In the genomic region with DNA sequence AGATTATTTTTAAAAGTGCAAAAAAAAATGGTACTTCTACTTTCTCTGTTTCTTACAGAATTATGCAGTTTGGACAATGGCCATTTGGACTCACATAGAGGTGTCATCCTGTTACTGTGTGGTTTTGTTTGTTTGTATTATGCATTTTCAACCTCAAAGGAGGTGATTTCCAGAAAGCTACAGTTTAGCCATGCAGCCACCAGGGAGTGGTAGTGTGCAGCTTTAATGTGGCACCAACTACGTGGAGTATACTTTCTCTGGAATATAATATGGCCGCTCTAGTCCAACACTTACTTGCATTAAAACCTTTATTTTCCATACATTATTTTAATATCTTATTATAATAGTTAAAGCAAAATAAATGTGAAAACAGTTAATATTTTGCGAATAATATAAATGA, we compare ENCODE assay signal across 8 cellular contexts.
DNase-seq lines count a peak whose midpoint lies in the region; ATAC-seq and TF ChIP-seq lines count a peak whose summit lies in the region.

No MANE protein-coding gene starts in this region.

- no peak overlapping the region for H3K9ac ChIP-seq in OCI-LY1 (ENCODE audit: low read length)

- H3K4me2 ChIP-seq in GM23338 (no peak overlapping the region), OCI-LY1 (ENCODE audit: low read length) (no peak overlapping the region)

- peak; percentile 48 for ATAC-seq in GM23338
- ATAC-seq in left colon = peak; percentile 44
- ATAC-seq in GM18519 (IDR thresholded peaks at IDR 0.05; ENCODE audit: low FRiP score, unreplicated experiment) = no peak

- no peaks in the 10 kb centered on the region for H3F3A ChIP-seq in GM23338 (replicated peaks; ENCODE audit: low read depth)
- no peaks in the 10 kb centered on the region for H3F3A ChIP-seq in OCI-LY1 (ENCODE audit: insufficient read depth, low read length)

- H3K9me3 Mint-ChIP-seq in GM23338 (no peaks in the 10 kb centered on the region), osteocyte (ENCODE audit: unreplicated experiment) (no peaks in the 10 kb centered on the region), mesothelial cell of epicardium (no peaks in the 10 kb centered on the region)

- H3K27ac Mint-ChIP-seq in GM23338 (no peak overlapping the region), osteocyte (ENCODE audit: unreplicated experiment) (no peak overlapping the region), mesothelial cell of epicardium (no peak overlapping the region)

- H3K79me2 ChIP-seq in GM23338 (replicated peaks; ENCODE audit: insufficient read depth) (no peaks in the 10 kb centered on the region), OCI-LY1 (ENCODE audit: insufficient read depth, low read length) (no peaks in the 10 kb centered on the region)

- H3K4me1 ChIP-seq in GM23338 (ENCODE audit: insufficient read depth) (no peaks in the 10 kb centered on the region), OCI-LY1 (ENCODE audit: insufficient read depth, low read length, severe bottlenecking) (no peaks in the 10 kb centered on the region)

- H4K20me1 ChIP-seq in GM23338 (replicated peaks; ENCODE audit: insufficient read depth) (no peaks in the 10 kb centered on the region), OCI-LY1 (ENCODE audit: insufficient read depth, low read length) (no peaks in the 10 kb centered on the region)

- no peak overlapping the region for H3K4me3 Mint-ChIP-seq in GM23338
- no peak overlapping the region for H3K4me3 Mint-ChIP-seq in osteocyte (ENCODE audit: unreplicated experiment)
- H3K4me3 Mint-ChIP-seq in mesothelial cell of epicardium = no peak overlapping the region

- peaks cover 2% of the 10 kb centered on the region for H3K27me3 Mint-ChIP-seq in GM23338 (ENCODE audit: insufficient read depth, low read depth, poor library complexity)
- H3K27me3 Mint-ChIP-seq in osteocyte (ENCODE audit: unreplicated experiment) = peaks cover 7% of the 10 kb centered on the region
- peaks cover 17% of the 10 kb centered on the region for H3K27me3 Mint-ChIP-seq in mesothelial cell of epicardium (ENCODE audit: low read depth)

- no peaks in the 10 kb centered on the region for H3K9me3 ChIP-seq in OCI-LY1 (ENCODE audit: low read length)

- no peak overlapping the region for H2AFZ ChIP-seq in GM23338
- H2AFZ ChIP-seq in OCI-LY1 (ENCODE audit: low read length) = no peak overlapping the region

- H3K36me3 Mint-ChIP-seq in GM23338 (ENCODE audit: low read depth) (no peaks in the 10 kb centered on the region; the same call in 2 of the 3 replicates), osteocyte (ENCODE audit: unreplicated experiment) (no peaks in the 10 kb centered on the region), mesothelial cell of epicardium (no peaks in the 10 kb centered on the region)

- peak; percentile 44 for TF ChIP-seq CTCF in GM06990 (IDR thresholded peaks at IDR 0.05; ENCODE audit: insufficient read depth, low read length, poor library complexity, severe bottlenecking)
- TF ChIP-seq CTCF in GM23338 (conservative IDR thresholded peaks at IDR 0.05; ENCODE audit: low read depth in 2 of 2) = peak; percentile 65 to 77
- TF ChIP-seq CTCF in OCI-LY1 (IDR thresholded peaks at IDR 0.05; ENCODE audit: low read length) = peak; percentile 39
- TF ChIP-seq CTCF in osteocyte (IDR thresholded peaks at IDR 0.05) = no peak
- no peak for TF ChIP-seq CTCF in mesothelial cell of epicardium (IDR thresholded peaks at IDR 0.05; ENCODE audit: unreplicated experiment)

- H3K27me3 ChIP-seq in GM06990 (replicated peaks; ENCODE audit: control insufficient read depth, insufficient read depth, low read length) (no peaks in the 10 kb centered on the region), GM23338 (ENCODE audit: insufficient read depth) (no peaks in the 10 kb centered on the region), OCI-LY1 (ENCODE audit: insufficient read depth, low read length) (no peaks in the 10 kb centered on the region)

- intact Hi-C loops in left colon (cut with DNase I, micrococcal nuclease) = no loop called here

- DNase-seq in GM06990 (ENCODE audit: extremely low read depth, insufficient read length) (no peak), GM23338 (ENCODE audit: low spot score) (peak; percentile 56), left colon (peak in 1 of 2 donors; percentile 14), osteocyte (ENCODE audit: extremely low spot score, unreplicated experiment) (no peak), SIG-M5 treated with dmso at 0.1 percent for 504 hours (lab: John Stamatoyannopoulos, UW; ENCODE audit: unreplicated experiment) (no peak), mesothelial cell of epicardium (ENCODE audit: low spot score in 2 of 2, unreplicated experiment in 2 of 2) (no peak)

- H3K36me3 ChIP-seq in GM06990 (ENCODE audit: control insufficient read depth, insufficient read depth, low read length) = no peaks in the 10 kb centered on the region
- no peaks in the 10 kb centered on the region for H3K36me3 ChIP-seq in GM23338 (ENCODE audit: insufficient read depth)
- H3K36me3 ChIP-seq in OCI-LY1 (ENCODE audit: insufficient read depth, low read length) = no peaks in the 10 kb centered on the region

- H3K4me1 Mint-ChIP-seq in GM23338 (no peaks in the 10 kb centered on the region), osteocyte (ENCODE audit: unreplicated experiment) (no peaks in the 10 kb centered on the region), mesothelial cell of epicardium (no peaks in the 10 kb centered on the region)

- H3K4me3 ChIP-seq in GM06990 (replicated peaks; ENCODE audit: low read depth, low read length) (no peak overlapping the region), GM23338 (no peak overlapping the region), OCI-LY1 (ENCODE audit: low read depth, low read length, poor library complexity, severe bottlenecking) (no peak overlapping the region)

- no peak overlapping the region for H3K27ac ChIP-seq in GM23338 (ENCODE audit: low read depth)
- H3K27ac ChIP-seq in OCI-LY1 (ENCODE audit: low read depth, low read length, poor library complexity, severe bottlenecking) = no peak overlapping the region

- H3K9me2 ChIP-seq in GM23338 (ENCODE audit: insufficient read depth) (0 out of 2 replicates have a peak, but pooled peaks cover 6% of the 10 kb centered on the region), OCI-LY1 (ENCODE audit: low read depth, low read length) (no peaks in the 10 kb centered on the region)

TF ChIP-seq in GM23338, 12 proteins besides CTCF, POLR2A, EP300 and RAD21:
- TF ChIP-seq ZNF114 (CRISPR knock-in tag; IDR thresholded peaks at IDR 0.05) = no peak
TF ChIP-seq in GM23338: peak in this region for 0.

Comparison
In these comparisons a context has a peak if more than half of its experiments do, and no peak if none do; other contexts are left out.
1. CTCF ChIP-seq: peak in GM06990 (single experiment), GM23338 (2 of 2) and OCI-LY1 (single experiment); none in osteocyte (single experiment) and mesothelial cell of epicardium (single experiment).